Comparison of ENCODE assay signal across 9 cellular contexts in genomic region chr15:85607141-85607806, GRCh38.
DNase-seq lines count a peak whose midpoint lies in the region; ATAC-seq lines count a peak whose summit lies in the region.
"Had no signal": no experiment of that assay in that cellular context is flagged by ENCODE, and none has a peak within 500 bp of the region (broad histone marks: within the 10 kb centered on the region; RNA-seq: fewer than 3 reads in every experiment).

No MANE protein-coding gene starts in this region.

- H3K27me3 Mint-ChIP-seq in activated T-helper 1 cell treated with anti-CD3 and anti-CD28 coated beads, Interleukin-12 subunit alpha, Interleukin-12 subunit beta, Interleukin-2, Interleukin-4 antibody, amounts not matched to agents 30 ng/mL and 10 ng/mL and 1 ng/mL, durations not matched to agents 14 hours and 24 hours and 36 hours (ENCODE audit: insufficient read depth) = no peaks in the 10 kb centered on the region
- no peaks in the 10 kb centered on the region for H3K27me3 Mint-ChIP-seq in stimulated activated naive CD8-positive, alpha-beta T cell treated with anti-CD3 and anti-CD28 coated beads, Interleukin-15, Interleukin-2, amounts not matched to agents 100 ng/mL and 50 ng/mL, for 24 hours

- no peaks in the 10 kb centered on the region for H3K9me3 Mint-ChIP-seq in activated T-helper 1 cell treated with anti-CD3 and anti-CD28 coated beads, Interleukin-12 subunit alpha, Interleukin-12 subunit beta, Interleukin-2, Interleukin-4 antibody, amounts not matched to agents 30 ng/mL and 10 ng/mL and 1 ng/mL, durations not matched to agents 14 hours and 24 hours and 36 hours
- H3K9me3 Mint-ChIP-seq in stimulated activated naive CD8-positive, alpha-beta T cell treated with anti-CD3 and anti-CD28 coated beads, Interleukin-15, Interleukin-2, amounts not matched to agents 100 ng/mL and 50 ng/mL, for 24 hours = no peaks in the 10 kb centered on the region

- H3K4me1 ChIP-seq in SJCRH30 = 0 out of 2 replicates have a peak, but pooled peaks cover 8% of the 10 kb centered on the region

- H3K36me3 ChIP-seq in SJCRH30 = peaks cover 10% of the 10 kb centered on the region

- peaks cover 30% of the 10 kb centered on the region for H3K36me3 Mint-ChIP-seq in activated T-helper 1 cell treated with anti-CD3 and anti-CD28 coated beads, Interleukin-12 subunit alpha, Interleukin-12 subunit beta, Interleukin-2, Interleukin-4 antibody, amounts not matched to agents 30 ng/mL and 10 ng/mL and 1 ng/mL, durations not matched to agents 14 hours and 24 hours and 36 hours (ENCODE audit: low read depth)
- peaks cover 52% of the 10 kb centered on the region for H3K36me3 Mint-ChIP-seq in stimulated activated naive CD8-positive, alpha-beta T cell treated with anti-CD3 and anti-CD28 coated beads, Interleukin-15, Interleukin-2, amounts not matched to agents 100 ng/mL and 50 ng/mL, for 24 hours (ENCODE audit: low read depth)

- H3K4me3 ChIP-seq in SJCRH30 = no peak overlapping the region

- intact Hi-C loops in activated T-helper 1 cell treated with anti-CD3 and anti-CD28 coated beads, Interleukin-12 subunit alpha, Interleukin-12 subunit beta, Interleukin-2, Interleukin-4 antibody, amounts not matched to agents 30 ng/mL and 10 ng/mL and 1 ng/mL, durations not matched to agents 14 hours and 24 hours and 36 hours (cut with micrococcal nuclease) = loop anchor here (1.0 kb wide), 1 partner anchor 10 kb away; no protein-coding TSS in a partner anchor

- peaks cover 18% of the 10 kb centered on the region for H3K4me1 Mint-ChIP-seq in activated T-helper 1 cell treated with anti-CD3 and anti-CD28 coated beads, Interleukin-12 subunit alpha, Interleukin-12 subunit beta, Interleukin-2, Interleukin-4 antibody, amounts not matched to agents 30 ng/mL and 10 ng/mL and 1 ng/mL, durations not matched to agents 14 hours and 24 hours and 36 hours (ENCODE audit: low read depth)
- H3K4me1 Mint-ChIP-seq in stimulated activated naive CD8-positive, alpha-beta T cell treated with anti-CD3 and anti-CD28 coated beads, Interleukin-15, Interleukin-2, amounts not matched to agents 100 ng/mL and 50 ng/mL, for 24 hours (ENCODE audit: low read depth) = peaks cover 25% of the 10 kb centered on the region

- H3K4me3 Mint-ChIP-seq in activated T-helper 1 cell treated with anti-CD3 and anti-CD28 coated beads, Interleukin-12 subunit alpha, Interleukin-12 subunit beta, Interleukin-2, Interleukin-4 antibody, amounts not matched to agents 30 ng/mL and 10 ng/mL and 1 ng/mL, durations not matched to agents 14 hours and 24 hours and 36 hours = no peak overlapping the region
- H3K4me3 Mint-ChIP-seq in stimulated activated naive CD8-positive, alpha-beta T cell treated with anti-CD3 and anti-CD28 coated beads, Interleukin-15, Interleukin-2, amounts not matched to agents 100 ng/mL and 50 ng/mL, for 24 hours = no peak overlapping the region

- H3K9me3 ChIP-seq in SJCRH30 (replicated peaks) = no peaks in the 10 kb centered on the region

- no peak overlapping the region for H3K27ac ChIP-seq in SJCRH30

- peak overlapping the region; percentile 75 for H3K27ac Mint-ChIP-seq in activated T-helper 1 cell treated with anti-CD3 and anti-CD28 coated beads, Interleukin-12 subunit alpha, Interleukin-12 subunit beta, Interleukin-2, Interleukin-4 antibody, amounts not matched to agents 30 ng/mL and 10 ng/mL and 1 ng/mL, durations not matched to agents 14 hours and 24 hours and 36 hours
- H3K27ac Mint-ChIP-seq in stimulated activated naive CD8-positive, alpha-beta T cell treated with anti-CD3 and anti-CD28 coated beads, Interleukin-15, Interleukin-2, amounts not matched to agents 100 ng/mL and 50 ng/mL, for 24 hours = peak overlapping the region; percentile 68

- no peak for DNase-seq in activated CD4-positive, CD25-positive, alpha-beta regulatory T cell (lab: John Stamatoyannopoulos, UW)
- no peak for DNase-seq in activated T-helper 1 cell treated with anti-CD3 and anti-CD28 coated beads, Interleukin-12 subunit alpha, Interleukin-12 subunit beta, Interleukin-2, Interleukin-4 antibody, amounts not matched to agents 30 ng/mL and 10 ng/mL and 1 ng/mL, durations not matched to agents 14 hours and 24 hours and 36 hours (ENCODE audit: low spot score)
- DNase-seq in kidney tubule cell (ENCODE audit: low spot score) = peak; percentile 57
- DNase-seq in NCI-H345 (lab: John Stamatoyannopoulos, UW) = no peak
- no peak for DNase-seq in SJCRH30
- no peak for DNase-seq in NCI-H2227 treated with DMSO at 0.1 percent for 48 hours (lab: John Stamatoyannopoulos, UW)
- DNase-seq: NCI-H146 had no signal

- H3K27me3 ChIP-seq in SJCRH30 = no peaks in the 10 kb centered on the region

- ATAC-seq in activated CD4-positive, CD25-positive, alpha-beta regulatory T cell treated with anti-CD3 and anti-CD28 coated beads, Interleukin-2, amount 50 U/mL, for 24 hours = peak; percentile 67 to 74
